Comparison of ENCODE assay signal across 12 cellular contexts in genomic region chr14:101178184-101179072, GRCh38.
"Had no signal": no experiment of that assay in that cellular context is flagged by ENCODE, and none has a peak within 500 bp of the region (broad histone marks: within the 10 kb centered on the region; RNA-seq: fewer than 3 reads in every experiment).

No MANE protein-coding gene starts in this region.

- ATAC-seq: natural killer cell treated with Interleukin-12 subunit alpha and Interleukin-12 subunit beta and Interleukin-15 and Interleukin-18, amount 100 ng/mL, for 72 hours had no signal

- DNase-seq: activated CD4-positive, alpha-beta T cell treated with anti-CD3 and anti-CD28 coated beads, Interleukin-2, amount 10 ng/mL, durations not matched to agents 24 days and 14 days; activated CD4-positive, CD25-positive, alpha-beta regulatory T cell; erythroblast; mesenchymal stem cell; stimulated activated CD8-positive, alpha-beta memory T cell treated with anti-CD3 and anti-CD28 coated beads, Interleukin-4, amount 100 ng/mL, for 48 hours; stimulated activated naive CD4-positive, alpha-beta T cell treated with Interleukin-2 at 50 U/mL for 16 hours; T1000; thyroid gland had no signal

- H3K27ac ChIP-seq: thyroid gland had no signal

- H3K9me3 Mint-ChIP-seq: activated CD4-positive, alpha-beta T cell treated with anti-CD3 and anti-CD28 coated beads, Interleukin-2, amount 10 ng/mL, durations not matched to agents 24 days and 14 days; natural killer cell treated with Interleukin-12 subunit alpha and Interleukin-12 subunit beta and Interleukin-15 and Interleukin-18, amount 100 ng/mL, for 72 hours had no signal

- H3K9me3 ChIP-seq: thyroid gland had no signal

- H3K36me3 Mint-ChIP-seq: activated naive CD8-positive, alpha-beta T cell; natural killer cell treated with Interleukin-12 subunit alpha and Interleukin-12 subunit beta and Interleukin-15 and Interleukin-18, amount 100 ng/mL, for 72 hours had no signal

- H3K4me3 ChIP-seq: thyroid gland had no signal

- H3K4me1 Mint-ChIP-seq: activated CD4-positive, alpha-beta T cell treated with anti-CD3 and anti-CD28 coated beads, Interleukin-2, amount 10 ng/mL, durations not matched to agents 24 days and 14 days had no signal

- H3K27ac Mint-ChIP-seq: activated CD4-positive, alpha-beta T cell treated with anti-CD3 and anti-CD28 coated beads, Interleukin-2, amount 10 ng/mL, durations not matched to agents 24 days and 14 days; activated naive CD8-positive, alpha-beta T cell; natural killer cell treated with Interleukin-12 subunit alpha and Interleukin-12 subunit beta and Interleukin-15 and Interleukin-18, amount 100 ng/mL, for 72 hours had no signal

- H3K27me3 ChIP-seq: thyroid gland had no signal

- FAIRE-seq: colon, frontal cortex had no signal

- H3K36me3 ChIP-seq: thyroid gland had no signal

- H3K27me3 Mint-ChIP-seq: activated CD4-positive, alpha-beta T cell treated with anti-CD3 and anti-CD28 coated beads, Interleukin-2, amount 10 ng/mL, durations not matched to agents 24 days and 14 days; activated naive CD8-positive, alpha-beta T cell; natural killer cell treated with Interleukin-12 subunit alpha and Interleukin-12 subunit beta and Interleukin-15 and Interleukin-18, amount 100 ng/mL, for 72 hours had no signal

- H3K4me3 Mint-ChIP-seq: activated CD4-positive, alpha-beta T cell treated with anti-CD3 and anti-CD28 coated beads, Interleukin-2, amount 10 ng/mL, durations not matched to agents 24 days and 14 days; activated naive CD8-positive, alpha-beta T cell; natural killer cell treated with Interleukin-12 subunit alpha and Interleukin-12 subunit beta and Interleukin-15 and Interleukin-18, amount 100 ng/mL, for 72 hours had no signal
